ENCODE assay signal across 11 cellular contexts in genomic region chr1:192576190-192577144, GRCh38. TPM values are rescaled to one million over a fixed set of nuclear protein-coding genes. Genes with fewer than 3 reads are reported as not detected.
A peak's percentile ranks its signal among the peaks of the same experiment; 100 is the strongest.
DNase-seq lines count a peak whose midpoint lies in the region; ATAC-seq and TF ChIP-seq lines count a peak whose summit lies in the region.
"Had no signal": no experiment of that assay in that cellular context is flagged by ENCODE, and none has a peak within 500 bp of the region (broad histone marks: within the 10 kb centered on the region; RNA-seq: fewer than 3 reads in every experiment).

No MANE protein-coding gene starts in this region.

- no peak overlapping the region for H2BK12ac ChIP-seq in mesenchymal stem cell (ENCODE audit: low read length in 2 of 2)
- H2BK12ac ChIP-seq in trophoblast cell (ENCODE audit: low read length): no peak overlapping the region

- CTCF ChIA-PET in activated CD8-positive, alpha-beta T cell treated with anti-CD3 and anti-CD28 coated beads, Interleukin-2, amount 10 ng/mL, durations not matched to agents 7 days and 5 days (lab: Charles Lee): interaction anchor here (0.6 to 7.8 kb wide), 3 partner anchors 31 to 101 kb away, joined by 3 to 120 read pairs (median 36); no protein-coding TSS in a partner anchor

- H3K9ac ChIP-seq in mesenchymal stem cell (ENCODE audit: low read length): no peak overlapping the region
- H3K9ac ChIP-seq in trophoblast cell (ENCODE audit: low read length): no peak overlapping the region

- no peak overlapping the region for H3K4me2 ChIP-seq in mesenchymal stem cell (ENCODE audit: low read length, poor library complexity, severe bottlenecking)
- no peak overlapping the region for H3K4me2 ChIP-seq in trophoblast cell (ENCODE audit: low read length)

- H3K14ac ChIP-seq in mesenchymal stem cell (ENCODE audit: low read length in 2 of 2) (no peak overlapping the region), trophoblast cell (ENCODE audit: low read length) (no peak overlapping the region)

- H3K23ac ChIP-seq in mesenchymal stem cell (ENCODE audit: low read length in 2 of 2) (no peak overlapping the region), trophoblast cell (ENCODE audit: low read length) (no peak overlapping the region)

- no peak overlapping the region for H3K18ac ChIP-seq in mesenchymal stem cell (ENCODE audit: low read depth in 1 of 2, low read length in 2 of 2)
- H3K18ac ChIP-seq in trophoblast cell (ENCODE audit: low read length): no peak overlapping the region

- H3K4me3 Mint-ChIP-seq in activated CD8-positive, alpha-beta T cell treated with anti-CD3 and anti-CD28 coated beads, Interleukin-2, amount 10 ng/mL, durations not matched to agents 7 days and 5 days: peak overlapping the region; percentile 71

- intact Hi-C loops in right cardiac atrium (cut with DNase I): no loop called here
- intact Hi-C loops in left cardiac atrium (cut with DNase I): no loop called here
- intact Hi-C loops in thyroid gland (cut with DNase I): loop anchor here (2.0 kb wide), 1 partner anchor 16 kb away; no protein-coding TSS in a partner anchor

- no peaks in the 10 kb centered on the region for H3K9me3 ChIP-seq in right cardiac atrium (ENCODE audit: control insufficient read depth, low read length)
- H3K9me3 ChIP-seq in mesenchymal stem cell (ENCODE audit: control insufficient read depth, low read length): no peaks in the 10 kb centered on the region
- H3K9me3 ChIP-seq in thyroid gland: no peaks in the 10 kb centered on the region
- no peaks in the 10 kb centered on the region for H3K9me3 ChIP-seq in trophoblast cell (ENCODE audit: insufficient read depth, low read depth, low read length)

- H3K79me1 ChIP-seq in mesenchymal stem cell (replicated peaks; ENCODE audit: low read length, poor library complexity, severe bottlenecking) (no peaks in the 10 kb centered on the region), trophoblast cell (ENCODE audit: low read length) (peaks cover 3% of the 10 kb centered on the region)

- H3K4me1 ChIP-seq in right cardiac atrium (ENCODE audit: control insufficient read depth, insufficient read depth, low read length): no peaks in the 10 kb centered on the region
- H3K4me1 ChIP-seq in mesenchymal stem cell (ENCODE audit: control insufficient read depth, insufficient read depth, low read depth, low read length): no peaks in the 10 kb centered on the region
- peaks cover 3 to 7% of the 10 kb centered on the region in 2 donors for H3K4me1 ChIP-seq in thyroid gland
- H3K4me1 ChIP-seq in trophoblast cell (ENCODE audit: control insufficient read depth in 1 of 2, insufficient read depth in 2 of 2, low read length in 2 of 2): peaks cover 0 to 4% of the 10 kb centered on the region in 2 experiments

- H2AFZ ChIP-seq in mesenchymal stem cell (ENCODE audit: low read depth, low read length) (no peak overlapping the region), trophoblast cell (ENCODE audit: insufficient read depth, low read length, poor library complexity) (no peak overlapping the region)

- H4K12ac ChIP-seq in trophoblast cell (ENCODE audit: low read depth, low read length): no peak overlapping the region

- H3K27me3 Mint-ChIP-seq in activated CD8-positive, alpha-beta T cell treated with anti-CD3 and anti-CD28 coated beads, Interleukin-2, amount 10 ng/mL, durations not matched to agents 7 days and 5 days (ENCODE audit: low read depth): no peaks in the 10 kb centered on the region

- H3K27ac ChIP-seq in right cardiac atrium (ENCODE audit: low read length) (no peak overlapping the region), mesenchymal stem cell (ENCODE audit: low read length, poor library complexity, severe bottlenecking) (no peak overlapping the region), thyroid gland (no peak overlapping the region), trophoblast cell (ENCODE audit: low read depth, low read length) (no peak overlapping the region)

- H4K91ac ChIP-seq in mesenchymal stem cell (ENCODE audit: low read length) (no peak overlapping the region), trophoblast cell (ENCODE audit: low read depth, low read length) (no peak overlapping the region)

- no peaks in the 10 kb centered on the region for H3K79me2 ChIP-seq in trophoblast cell (ENCODE audit: control insufficient read depth, insufficient read depth, low read length, poor library complexity)

- H3K4me3 ChIP-seq in right cardiac atrium (ENCODE audit: low read length) (peak overlapping the region; percentile 20), mesenchymal stem cell (ENCODE audit: insufficient read depth in 1 of 2, low read depth in 1 of 2, low read length in 2 of 2) (no peak overlapping the region), thyroid gland (replicated peaks in 1 of 3) (no peak overlapping the region), trophoblast cell (ENCODE audit: low read depth, low read length) (no peak overlapping the region)

- H4K8ac ChIP-seq in mesenchymal stem cell (ENCODE audit: low read length) (no peak overlapping the region), trophoblast cell (ENCODE audit: low read depth, low read length) (no peak overlapping the region)

- 94% methylated on average over 1 of the region's 1 CpG for WGBS in right cardiac atrium
- WGBS in mesenchymal stem cell: no CpG with 5 or more reads among the region's 1 CpG
- WGBS in thyroid gland, 2 donors: 90 to 96% methylated on average over 1 of the region's 1 CpG
- WGBS in trophoblast cell (ENCODE audit: extremely low coverage, insufficient coverage, insufficient read length): no CpG with 5 or more reads among the region's 1 CpG

- no peak overlapping the region for H2BK15ac ChIP-seq in mesenchymal stem cell (ENCODE audit: low read depth, poor library complexity, severe bottlenecking)

- H3K36me3 ChIP-seq in mesenchymal stem cell (ENCODE audit: control insufficient read depth in 1 of 2, insufficient read depth in 2 of 2, low read depth in 1 of 2, low read length in 2 of 2) (no peaks in the 10 kb centered on the region), thyroid gland (no peaks in the 10 kb centered on the region), trophoblast cell (ENCODE audit: control insufficient read depth in 1 of 2, insufficient read depth in 2 of 2, low read length in 2 of 2) (no peaks in the 10 kb centered on the region)

- ATAC-seq in right cardiac atrium (no peak), left cardiac atrium (no peak), GM19455 (IDR thresholded peaks at IDR 0.05; ENCODE audit: unreplicated experiment) (no peak), GM21390 (IDR thresholded peaks at IDR 0.05; ENCODE audit: unreplicated experiment) (no peak)
- ATAC-seq in activated CD8-positive, alpha-beta T cell treated with anti-CD3 and anti-CD28 coated beads, Interleukin-2, amount 10 ng/mL, durations not matched to agents 7 days and 5 days: no peak

- no peak for TF ChIP-seq POLR2A in thyroid gland (IDR thresholded peaks at IDR 0.05)

- H2BK120ac ChIP-seq in mesenchymal stem cell (ENCODE audit: low read depth, low read length): no peak overlapping the region
- no peak overlapping the region for H2BK120ac ChIP-seq in trophoblast cell (ENCODE audit: insufficient read depth, low read length, poor library complexity)

- no peak for TF ChIP-seq CTCF in thyroid gland (IDR thresholded peaks at IDR 0.05)

- H2BK5ac ChIP-seq in mesenchymal stem cell (ENCODE audit: low read depth, low read length, poor library complexity, severe bottlenecking) (no peak overlapping the region), trophoblast cell (ENCODE audit: low read depth, low read length, poor library complexity) (no peak overlapping the region)

- peaks cover 25% of the 10 kb centered on the region for H3K36me3 Mint-ChIP-seq in activated CD8-positive, alpha-beta T cell treated with anti-CD3 and anti-CD28 coated beads, Interleukin-2, amount 10 ng/mL, durations not matched to agents 7 days and 5 days (ENCODE audit: low read depth)

- no peak overlapping the region for H2AK5ac ChIP-seq in mesenchymal stem cell (ENCODE audit: low read length, severe bottlenecking)
- H2AK5ac ChIP-seq in trophoblast cell (ENCODE audit: low read length): no peak overlapping the region

- H3K27me3 ChIP-seq in right cardiac atrium (ENCODE audit: control insufficient read depth, insufficient read depth) (no peaks in the 10 kb centered on the region), mesenchymal stem cell (ENCODE audit: control insufficient read depth in 1 of 2, insufficient read depth in 1 of 2, low read length in 2 of 2) (no peaks in the 10 kb centered on the region), thyroid gland (no peaks in the 10 kb centered on the region), trophoblast cell (ENCODE audit: insufficient read depth, low read length) (no peaks in the 10 kb centered on the region)

- H3K4ac ChIP-seq in mesenchymal stem cell (ENCODE audit: low read depth in 1 of 2, low read length in 2 of 2) (no peak overlapping the region), trophoblast cell (ENCODE audit: low read depth, low read length) (no peak overlapping the region)

- H3K9me3 Mint-ChIP-seq in activated CD8-positive, alpha-beta T cell treated with anti-CD3 and anti-CD28 coated beads, Interleukin-2, amount 10 ng/mL, durations not matched to agents 7 days and 5 days (ENCODE audit: insufficient read depth): no peaks in the 10 kb centered on the region

- DNase-seq in right cardiac atrium (no peak), left cardiac atrium (no peak), mesenchymal stem cell (peak; percentile 27), thyroid gland (no peak), trophoblast cell (no peak)
- no peak for DNase-seq in activated CD8-positive, alpha-beta T cell treated with anti-CD3 and anti-CD28 coated beads, Interleukin-2, amount 10 ng/mL, durations not matched to agents 7 days and 5 days
- DNase-seq: foreskin melanocyte, NCI-H2171 treated with DMSO at 0.1 percent for 48 hours, occipital lobe had no signal

- POLR2A ChIA-PET in activated CD8-positive, alpha-beta T cell treated with anti-CD3 and anti-CD28 coated beads, Interleukin-2, amount 10 ng/mL, durations not matched to agents 7 days and 5 days (lab: Charles Lee): no interaction called here

- H3K4me1 Mint-ChIP-seq in activated CD8-positive, alpha-beta T cell treated with anti-CD3 and anti-CD28 coated beads, Interleukin-2, amount 10 ng/mL, durations not matched to agents 7 days and 5 days (ENCODE audit: low read depth): peaks cover 84% of the 10 kb centered on the region

- peak overlapping the region; percentile 7 for H3K27ac Mint-ChIP-seq in activated CD8-positive, alpha-beta T cell treated with anti-CD3 and anti-CD28 coated beads, Interleukin-2, amount 10 ng/mL, durations not matched to agents 7 days and 5 days

RNA-seq across cellular contexts. Expression of gene RGS1, which starts 0.9 kb away (rescaled TPM):
- total RNA-seq in right cardiac atrium: 1 to 10 TPM in 2 of 4 donors, under 1 TPM in 2; 0.37 to 9.2 (median 1.7) TPM
- polyA plus RNA-seq in right cardiac atrium: 5.5 TPM
- 1 to 10 TPM; 1.8 to 3.5 TPM for total RNA-seq in left cardiac atrium
- total RNA-seq in activated CD8-positive, alpha-beta T cell treated with anti-CD3 and anti-CD28 coated beads, Interleukin-2, amount 10 ng/mL, durations not matched to agents 7 days and 5 days: 10 to 100 TPM; 13.8 to 15.7 TPM
- 64.0 TPM for polyA plus RNA-seq in mesenchymal stem cell (2013, experiment 1 of 2)
- polyA plus RNA-seq in mesenchymal stem cell (2013, experiment 2 of 2): 68.9 TPM
- 10 to 100 TPM; 19.7 to 32.6 (median 23.0) TPM for total RNA-seq in thyroid gland
- polyA plus RNA-seq in trophoblast cell (2013): 1.3 and 1.7 TPM in 2 replicates

RNA-seq across cellular contexts. Expression of gene RGS13, which starts 59.5 kb away (rescaled TPM):
- total RNA-seq in right cardiac atrium (under 1 TPM in 2 of 4 donors, not detected in 2; 0.14 to 0.26 TPM), left cardiac atrium (under 1 TPM in 1 of 2 donors, not detected in 1; 0.32 TPM), thyroid gland (not detected)
- polyA plus RNA-seq in right cardiac atrium: 0.14 TPM
- total RNA-seq in activated CD8-positive, alpha-beta T cell treated with anti-CD3 and anti-CD28 coated beads, Interleukin-2, amount 10 ng/mL, durations not matched to agents 7 days and 5 days: not detected
- polyA plus RNA-seq in mesenchymal stem cell (2013, experiment 1 of 2): not detected
- not detected for polyA plus RNA-seq in mesenchymal stem cell (2013, experiment 2 of 2)
- 0.05 TPM in 1 of 2 replicates, not detected in the other for polyA plus RNA-seq in trophoblast cell (2013)
- total RNA-seq: occipital lobe had no signal
